8 cellular contexts compared by ENCODE assay signal in genomic region chr5:86617756-86618577, GRCh38. TPM values are rescaled to one million over a fixed set of nuclear protein-coding genes. Genes with fewer than 3 reads are reported as not detected.
DNase-seq lines count a peak whose midpoint lies in the region; ATAC-seq, FAIRE-seq and TF ChIP-seq lines count a peak whose summit lies in the region.

A gene with protein sequence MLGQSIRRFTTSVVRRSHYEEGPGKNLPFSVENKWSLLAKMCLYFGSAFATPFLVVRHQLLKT (plus strand): TSS chr5:86617941. CDS start chr5:86618056, 115 bp downstream.

- DNase-seq in D721Med (ENCODE audit: insufficient read length, low spot score) = peak; percentile 45
- DNase-seq in HuH-7.5 (ENCODE audit: low spot score) = peak; percentile 33
- peak; percentile 98 for DNase-seq in OCI-LY7 (ENCODE audit: low spot score)
- DNase-seq in activated T-cell treated with anti-CD3 and anti-CD28 coated beads for 1 hour (ENCODE audit: low read depth) = peak; percentile 79
- peak; percentile 86 for DNase-seq in endothelial cell (ENCODE audit: low spot score)
- peak; percentile 68 to 86 for DNase-seq in mesothelial cell of epicardium (ENCODE audit: low spot score in 2 of 2, unreplicated experiment in 2 of 2)
- DNase-seq in stimulated activated CD8-positive, alpha-beta memory T cell treated with anti-CD3 and anti-CD28 coated beads, Interleukin-15, amount 100 ng/mL, for 48 hours (ENCODE audit: low read depth in 2 of 2) = peak; percentile 76 to 82

- H3K4me2 ChIP-seq in OCI-LY7 (ENCODE audit: low read length) = peak within 1 kb of the TSS; percentile 62

- TF ChIP-seq CTCF in D721Med (IDR thresholded peaks at IDR 0.05; ENCODE audit: insufficient read depth, missing control alignments) (no peak), OCI-LY7 (conservative IDR thresholded peaks at IDR 0.05; ENCODE audit: low read length) (no peak), endothelial cell (IDR thresholded peaks at IDR 0.05; ENCODE audit: unreplicated experiment) (no peak), mesothelial cell of epicardium (IDR thresholded peaks at IDR 0.05; ENCODE audit: unreplicated experiment) (no peak)

- FAIRE-seq in D721Med (lab: Jason Lieb, UNC) = peak; percentile 93

- H3K9me3 Mint-ChIP-seq in endothelial cell (ENCODE audit: unreplicated experiment) = no peaks in the 10 kb centered on the region
- H3K9me3 Mint-ChIP-seq in mesothelial cell of epicardium = peaks cover 4% of the 10 kb centered on the region

- H3K27ac ChIP-seq in OCI-LY7 (ENCODE audit: low read depth, low read length, poor library complexity, severe bottlenecking) = peak within 1 kb of the TSS; percentile 68

- H3K4me1 Mint-ChIP-seq in endothelial cell (ENCODE audit: unreplicated experiment) = peaks cover 6% of the 10 kb centered on the region
- H3K4me1 Mint-ChIP-seq in mesothelial cell of epicardium = peaks cover 32% of the 10 kb centered on the region

- peaks cover 13% of the 10 kb centered on the region; the same call in 1 of the 2 replicates for H4K20me1 ChIP-seq in OCI-LY7 (ENCODE audit: insufficient read depth, low read length)

- H3K36me3 Mint-ChIP-seq in endothelial cell (ENCODE audit: low read depth, unreplicated experiment) = peaks cover 12% of the 10 kb centered on the region
- peaks cover 30% of the 10 kb centered on the region for H3K36me3 Mint-ChIP-seq in mesothelial cell of epicardium

- intact Hi-C loops in OCI-LY7 (cut with micrococcal nuclease; ENCODE audit: unreplicated experiment) = loop anchor here (2.0 to 5.0 kb wide), 2 partner anchors 49 to 794 kb away; partner anchors contain the start of gene CCNH

- peaks cover 27% of the 10 kb centered on the region for H3K79me2 ChIP-seq in OCI-LY7 (ENCODE audit: insufficient read depth, low read depth, low read length)

- peaks cover 17% of the 10 kb centered on the region for H3K4me1 ChIP-seq in OCI-LY7 (ENCODE audit: insufficient read depth, low read length, poor library complexity, severe bottlenecking)

- H2AFZ ChIP-seq in OCI-LY7 (ENCODE audit: low read length) = peak within 1 kb of the TSS; percentile 100

- CTCF ChIA-PET in OCI-LY7 (lab: Charles Lee; ENCODE audit: unreplicated experiment) = no interaction called here

- peak; percentile 98 for ATAC-seq in GM21526 (IDR thresholded peaks at IDR 0.05; ENCODE audit: low FRiP score, unreplicated experiment)

- POLR2A ChIA-PET in OCI-LY7 (lab: Charles Lee) = interaction anchor here (0.8 to 0.9 kb wide), 3 partner anchors 10 to 386 kb away, joined by 3 to 6 read pairs (median 4); no protein-coding TSS in a partner anchor

- peaks cover 4% of the 10 kb centered on the region; the same call in 1 of the 2 replicates for H3K9me3 ChIP-seq in OCI-LY7 (ENCODE audit: low read length)

- peak within 1 kb of the TSS; percentile 98 for H3K4me3 Mint-ChIP-seq in endothelial cell (ENCODE audit: unreplicated experiment)
- peak within 1 kb of the TSS; percentile 100 for H3K4me3 Mint-ChIP-seq in mesothelial cell of epicardium

- no peaks in the 10 kb centered on the region for H3K9me2 ChIP-seq in OCI-LY7 (ENCODE audit: insufficient read depth, low read length)

- BruUV-seq in OCI-LY7 (replicated peaks; lab: Mats Ljungman, UMichigan) = TSS peak; percentile 64

- H3K4me3 ChIP-seq in OCI-LY7 (ENCODE audit: low read depth, low read length, poor library complexity, severe bottlenecking) = peak within 1 kb of the TSS; percentile 98

- H3K27ac Mint-ChIP-seq in endothelial cell (ENCODE audit: unreplicated experiment) (peak within 1 kb of the TSS; percentile 95), mesothelial cell of epicardium (peak within 1 kb of the TSS; percentile 99)

- peaks cover 40% of the 10 kb centered on the region for H3K36me3 ChIP-seq in OCI-LY7 (ENCODE audit: insufficient read depth, low read length)

- H3K27me3 Mint-ChIP-seq in endothelial cell (ENCODE audit: unreplicated experiment) = no peaks in the 10 kb centered on the region
- no peaks in the 10 kb centered on the region for H3K27me3 Mint-ChIP-seq in mesothelial cell of epicardium (ENCODE audit: low read depth)

RNA-seq across cellular contexts. Expression of the gene that starts here (rescaled TPM):
- 282 and 290 TPM in 2 replicates for total RNA-seq in OCI-LY7 (2014; rRNA removed; shearing (Covaris generic))
- total RNA-seq in OCI-LY7 (2022) (495 and 514 TPM in 2 replicates), endothelial cell (ENCODE audit: unreplicated experiment) (434 TPM), mesothelial cell of epicardium (480 to 503 TPM (median 490 TPM) in 3 replicates)

Comparison
In these comparisons a context has a peak if more than half of its experiments do, and no peak if none do; other contexts are left out.
1. Peak in every context shown above with its lines: DNase-seq, ATAC-seq, H3K4me3 ChIP-seq and H3K27ac ChIP-seq.
2. DNase-seq: peak in every context shown above with its lines; median percentile 98 in OCI-LY7; 86 in endothelial cell; 79 in activated T-cell treated with anti-CD3 and anti-CD28 coated beads for 1 hour; 79 in stimulated activated CD8-positive, alpha-beta memory T cell treated with anti-CD3 and anti-CD28 coated beads, Interleukin-15, amount 100 ng/mL, for 48 hours; 77 in mesothelial cell of epicardium; 45 in D721Med; 33 in HuH-7.5.